ENCODE assay signal across 23 cellular contexts in the genomic region with DNA sequence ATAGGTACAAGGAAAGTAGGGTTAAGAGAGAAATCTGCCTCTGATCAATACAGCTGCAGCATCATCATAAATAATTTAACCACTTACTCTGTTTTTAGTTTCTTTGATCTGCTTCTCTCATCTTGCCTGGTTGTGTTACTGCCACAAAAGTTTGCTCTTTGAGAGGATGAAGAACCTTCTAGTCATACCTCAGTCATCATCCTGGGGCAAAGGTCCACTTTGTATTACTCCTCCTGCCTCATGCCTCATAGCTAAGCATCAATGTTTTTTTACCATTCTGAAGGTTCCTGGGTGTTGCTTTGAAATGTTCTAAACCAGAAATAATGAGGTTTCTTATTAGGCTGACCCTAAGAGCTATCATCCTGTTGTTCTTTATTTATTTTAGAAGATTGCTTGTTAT. TPM values are rescaled to one million over a fixed set of nuclear protein-coding genes. Genes with fewer than 3 reads are reported as not detected.
DNase-seq lines count a peak whose midpoint lies in the region; ATAC-seq and TF ChIP-seq lines count a peak whose summit lies in the region.
"Had no signal": no experiment of that assay in that cellular context is flagged by ENCODE, and none has a peak within 500 bp of the region (broad histone marks: within the 10 kb centered on the region; RNA-seq: fewer than 3 reads in every experiment).

No MANE protein-coding gene starts in this region.

- H3K4me1 ChIP-seq in IMR-90 (ENCODE audit: control insufficient read depth, insufficient read depth, low read length) = no peaks in the 10 kb centered on the region
- no peaks in the 10 kb centered on the region for H3K4me1 ChIP-seq in foreskin keratinocyte
- H3K4me1 ChIP-seq: BE2C had no signal

- H3K27ac ChIP-seq in IMR-90 (ENCODE audit: insufficient read depth, low read length) (no peak overlapping the region), VCaP (peak overlapping the region; percentile 45), foreskin keratinocyte (no peak overlapping the region)
- H3K27ac ChIP-seq: 22Rv1, PC-9 had no signal

- H3K9ac ChIP-seq in IMR-90 (ENCODE audit: low read depth, low read length) = no peak overlapping the region

- H2BK15ac ChIP-seq in IMR-90 (ENCODE audit: low read depth, low read length) = no peak overlapping the region

- CTCF ChIA-PET in IMR-90 (lab: Yijun Ruan, JAX) = no interaction called here

- dilution Hi-C loops in IMR-90 (cut with HindIII; ENCODE audit: low sequenced_read_pairs, unreplicated experiment) = no loop called here

- no peak overlapping the region for H3K4me2 ChIP-seq in IMR-90 (ENCODE audit: low read depth, low read length)
- H3K4me2 ChIP-seq: PC-9 had no signal

- H3K27me3 ChIP-seq in IMR-90 (ENCODE audit: control insufficient read depth, insufficient read depth, low read length) (peaks cover 17% of the 10 kb centered on the region), foreskin keratinocyte (peaks cover 27% of the 10 kb centered on the region)

- no peak overlapping the region for H3K14ac ChIP-seq in IMR-90 (replicated peaks; ENCODE audit: low read depth, low read length)

- no peak overlapping the region for H4K8ac ChIP-seq in IMR-90 (ENCODE audit: low read depth in 2 of 2, low read length in 2 of 2)

- H4K20me1 ChIP-seq in IMR-90 (ENCODE audit: insufficient read depth, low read length) = no peaks in the 10 kb centered on the region

- no peak overlapping the region for H3K56ac ChIP-seq in IMR-90 (ENCODE audit: extremely low read depth, insufficient read depth, low read length)

- H4K91ac ChIP-seq in IMR-90 (ENCODE audit: insufficient read depth, low read depth, low read length) = no peak overlapping the region

- no peak overlapping the region for H2BK120ac ChIP-seq in IMR-90 (ENCODE audit: low read depth, low read length)

- no peak overlapping the region for H3K18ac ChIP-seq in IMR-90 (ENCODE audit: low read depth, low read length)

- no peak overlapping the region for H2BK5ac ChIP-seq in IMR-90 (ENCODE audit: low read depth, low read length, poor library complexity, severe bottlenecking)

- ATAC-seq in IMR-90 (ENCODE audit: low read depth) (no peak), foreskin keratinocyte (peak; percentile 35), HG03520 (IDR thresholded peaks at IDR 0.05; ENCODE audit: unreplicated experiment) (no peak)

- no peaks in the 10 kb centered on the region for H3K79me1 ChIP-seq in IMR-90 (ENCODE audit: low read depth in 1 of 2, low read length in 2 of 2)

- BruUV-seq in IMR-90 (replicated peaks; lab: Mats Ljungman, UMichigan) = no TSS peak

- TF ChIP-seq CTCF in IMR-90 (conservative IDR thresholded peaks at IDR 0.05; ENCODE audit: low read depth, low read length) (no peak), VCaP (conservative IDR thresholded peaks at IDR 0.05) (no peak), foreskin keratinocyte (conservative IDR thresholded peaks at IDR 0.05) (no peak)

- H3K9me3 ChIP-seq in IMR-90 (ENCODE audit: control insufficient read depth, insufficient read depth, low read length) = 0 out of 2 replicates have a peak, but pooled peaks cover 2% of the 10 kb centered on the region
- H3K9me3 ChIP-seq: BE2C had no signal

- H4K5ac ChIP-seq in IMR-90 (ENCODE audit: low read depth, low read length) = no peak overlapping the region

- H2AK5ac ChIP-seq in IMR-90 (ENCODE audit: low read depth, low read length) = no peak overlapping the region

- TF ChIP-seq POLR2A in IMR-90 (IDR thresholded peaks at IDR 0.05; ENCODE audit: low read depth, low read length) = no peak
- no peak for TF ChIP-seq POLR2A in erythroblast (IDR thresholded peaks at IDR 0.05; ENCODE audit: low read length)

- no peaks in the 10 kb centered on the region for H3K9me1 ChIP-seq in IMR-90 (ENCODE audit: insufficient read depth, low read length)

- H3K4ac ChIP-seq in IMR-90 (ENCODE audit: low read depth, low read length) = no peak overlapping the region

- no peak overlapping the region for H2AK9ac ChIP-seq in IMR-90 (replicated peaks; ENCODE audit: low read depth, low read length, poor library complexity)

- H3K4me3 ChIP-seq in IMR-90 (ENCODE audit: insufficient read depth, low read depth, low read length) = no peak overlapping the region
- H3K4me3 ChIP-seq: PC-9 had no signal

- POLR2A ChIA-PET in IMR-90 (lab: Charles Lee; ENCODE audit: unreplicated experiment) = no interaction called here

- no peak overlapping the region for H3K23ac ChIP-seq in IMR-90 (ENCODE audit: low read depth, low read length)

- no peak overlapping the region for H2AFZ ChIP-seq in IMR-90 (replicated peaks; ENCODE audit: low read length, poor library complexity)
- H2AFZ ChIP-seq: PC-9 had no signal

- in situ Hi-C loops in IMR-90 (cut with MboI; ENCODE audit: low sequenced_read_pairs) = no loop called here

- peak; percentile 74 for DNase-seq in ELR (ENCODE audit: low read depth)
- DNase-seq in IMR-90 = peak; percentile 36
- DNase-seq in foreskin keratinocyte = no peak
- DNase-seq in erythroblast (lab: John Stamatoyannopoulos, UW) = no peak
- no peak for DNase-seq in activated CD4-positive, alpha-beta T cell treated with anti-CD3 and anti-CD28 coated beads for 1 hour
- DNase-seq in MV-4-11 (lab: John Stamatoyannopoulos, UW) = no peak
- DNase-seq: BE2C; CD8-positive, alpha-beta memory T cell; DMS79 treated with DMSO at 0.1 percent for 48 hours; Karpas-422; NCI-H1105; NCI-H1436 treated with DMSO at 0.1 percent for 48 hours; NCI-H187 treated with DMSO at 0.1 percent for 48 hours; NCI-H2171 treated with DMSO at 0.1 percent for 48 hours; NCI-H345; NCI-H524; NCI-H748 treated with DMSO at 0.1 percent for 48 hours; PC-9; RPMI8226; SHP77 had no signal

- intact Hi-C loops in IMR-90 (cut with micrococcal nuclease) = no loop called here

- no peak for TF ChIP-seq RAD21 in IMR-90 (IDR thresholded peaks at IDR 0.05; ENCODE audit: low read length)

- H3K36me3 ChIP-seq in IMR-90 (ENCODE audit: control insufficient read depth, insufficient read depth, low read length) = no peaks in the 10 kb centered on the region
- H3K36me3 ChIP-seq: BE2C had no signal

- no peak overlapping the region for H2BK20ac ChIP-seq in IMR-90 (ENCODE audit: low read depth, low read length)

TF ChIP-seq in IMR-90, 13 proteins besides CTCF, POLR2A, EP300 and RAD21:
- no peak for TF ChIP-seq SMC3 (IDR thresholded peaks at IDR 0.05; ENCODE audit: low read depth, low read length)
- no peak for TF ChIP-seq USF2 (IDR thresholded peaks at IDR 0.05; ENCODE audit: low read depth, low read length)
- TF ChIP-seq BHLHE40 (IDR thresholded peaks at IDR 0.05; ENCODE audit: low read depth, low read length) = no peak
- TF ChIP-seq RCOR1 (IDR thresholded peaks at IDR 0.05; ENCODE audit: insufficient replicate concordance, low read length) = no peak

RNA-seq across cellular contexts. Expression of gene TRIM36, which starts 17.1 kb away (rescaled TPM):
- total RNA-seq in IMR-90 (2012; rRNA removed) (under 0.01 and 0.18 TPM in 2 replicates), foreskin keratinocyte (1.8 and 2.4 TPM in 2 replicates)
- polyA plus RNA-seq in IMR-90 (2012; rRNA removed) (0.10 and 0.16 TPM in 2 replicates), foreskin keratinocyte (0.32 and 0.50 TPM in 2 replicates)
- polyA plus RNA-seq in IMR-90 (2012; cell fraction: cytosol; rRNA removed) = 0.02 and 0.18 TPM in 2 replicates
- polyA plus RNA-seq in IMR-90 (2012; cell fraction: nucleus; rRNA removed; ENCODE audit: low replicate concordance) = 0.03 and 0.07 TPM in 2 replicates
- polyA plus RNA-seq: CD8-positive, alpha-beta memory T cell had no signal

Comparison
In these comparisons a context has a peak if more than half of its experiments do, and no peak if none do; other contexts are left out.
1. DNase-seq: peak in ELR (single experiment) and IMR-90 (single experiment); none in foreskin keratinocyte (0 of 2), erythroblast (0 of 2), activated CD4-positive, alpha-beta T cell treated with anti-CD3 and anti-CD28 coated beads for 1 hour (single experiment) and MV-4-11 (single experiment).